In genomic region chr3:48543271-48543866, GRCh38 we compare ENCODE assay signal across 13 cellular contexts. TPM values are rescaled to one million over a fixed set of nuclear protein-coding genes. Genes with fewer than 3 reads are reported as not detected.
DNase-seq lines count a peak whose midpoint lies in the region; ATAC-seq and TF ChIP-seq lines count a peak whose summit lies in the region.
"Had no signal": no experiment of that assay in that cellular context is flagged by ENCODE, and none has a peak within 500 bp of the region (broad histone marks: within the 10 kb centered on the region; RNA-seq: fewer than 3 reads in every experiment).

No MANE protein-coding gene starts in this region.

- H3K4me3 ChIP-seq in right cardiac atrium (ENCODE audit: low read length) (no peak overlapping the region), skeletal muscle tissue (ENCODE audit: low read length in 3 of 3) (peak overlapping the region in 1 of 3 donors; percentile 41), colonic mucosa (no peak overlapping the region)

- CTCF ChIA-PET in RWPE1 (lab: Yijun Ruan, JAX), result interaction anchor here (0.8 kb wide), 1 partner anchor 199 kb away, joined by 4 read pairs; no protein-coding TSS in a partner anchor

- TF ChIP-seq CTCF in RWPE1 (conservative IDR thresholded peaks at IDR 0.05; ENCODE audit: low read depth) (no peak), colonic mucosa (IDR thresholded peaks at IDR 0.05) (no peak)

- no peaks in the 10 kb centered on the region for H3K9me3 ChIP-seq in right cardiac atrium (ENCODE audit: control insufficient read depth, low read length)
- H3K9me3 ChIP-seq in skeletal muscle tissue (ENCODE audit: control insufficient read depth in 3 of 3, low read length in 3 of 3), result no peaks in the 10 kb centered on the region
- no peaks in the 10 kb centered on the region for H3K9me3 ChIP-seq in colonic mucosa

- H3K27ac ChIP-seq in RWPE1 (peak overlapping the region; percentile 57), right cardiac atrium (ENCODE audit: low read length) (no peak overlapping the region), skeletal muscle tissue (ENCODE audit: low read depth, low read length) (peak overlapping the region; percentile 58), colonic mucosa (no peak overlapping the region)

- DNase-seq in GM03348 (ENCODE audit: low spot score), result peak; percentile 46
- DNase-seq in RWPE1 (ENCODE audit: low spot score), result no peak
- DNase-seq in right cardiac atrium, result peak in 2 of 3 donors; percentile 67 to 71
- DNase-seq in H4 (ENCODE audit: low spot score), result no peak
- DNase-seq in NCI-H2196 treated with DMSO at 0.1 percent for 48 hours (lab: John Stamatoyannopoulos, UW; ENCODE audit: unreplicated experiment), result no peak
- no peak for DNase-seq in NCI-H748 (lab: John Stamatoyannopoulos, UW; ENCODE audit: unreplicated experiment)
- no peak for DNase-seq in colonic mucosa
- DNase-seq: activated CD4-positive, alpha-beta T cell treated with anti-CD3 and anti-CD28 coated beads for 4 hours; activated T-cell treated with anti-CD3 and anti-CD28 coated beads, Interleukin-2, amount 50 U/mL, for 4 hours; naive thymus-derived CD8-positive, alpha-beta T cell; NCI-H1436 treated with DMSO at 0.1 percent for 48 hours had no signal

- 40% methylated on average over 9 of the region's 9 CpGs for WGBS in right cardiac atrium

- intact Hi-C loops in right cardiac atrium (cut with DNase I) (loop anchor here in 3 of 4 donors (10.0 kb wide), 1 partner anchor 269 kb away; no protein-coding TSS in a partner anchor), colonic mucosa (cut with DNase I) (loop anchor here (10.0 kb wide), 1 partner anchor 269 kb away; no protein-coding TSS in a partner anchor)

- H3K27me3 ChIP-seq in right cardiac atrium (ENCODE audit: control insufficient read depth, insufficient read depth), result no peaks in the 10 kb centered on the region
- no peaks in the 10 kb centered on the region for H3K27me3 ChIP-seq in skeletal muscle tissue (ENCODE audit: control insufficient read depth in 3 of 3, insufficient read depth in 3 of 3, low read length in 3 of 3)
- H3K27me3 ChIP-seq in colonic mucosa, result no peaks in the 10 kb centered on the region

- H3K36me3 ChIP-seq in skeletal muscle tissue (ENCODE audit: control insufficient read depth in 3 of 3, insufficient read depth in 3 of 3, low read length in 3 of 3), result peaks cover 9 to 17% (median 11%) of the 10 kb centered on the region in 3 donors
- H3K36me3 ChIP-seq in colonic mucosa, result no peaks in the 10 kb centered on the region

- H3K4me1 ChIP-seq in right cardiac atrium (ENCODE audit: control insufficient read depth, insufficient read depth, low read length) (peaks cover 4% of the 10 kb centered on the region), skeletal muscle tissue (ENCODE audit: control insufficient read depth in 3 of 3, insufficient read depth in 3 of 3, low read length in 3 of 3) (peaks cover 11 to 13% (median 12%) of the 10 kb centered on the region in 3 donors), colonic mucosa (no peaks in the 10 kb centered on the region)

- POLR2A ChIA-PET in RWPE1 (lab: Yijun Ruan, JAX; ENCODE audit: low non-redundant PET), result no interaction called here

- H3K9ac ChIP-seq in skeletal muscle tissue (ENCODE audit: low read depth in 1 of 3, low read length in 3 of 3), result no peak overlapping the region
- H3K9ac ChIP-seq in colonic mucosa (ENCODE audit: low read depth in 2 of 2, low read length in 2 of 2), result no peak overlapping the region

- peak; percentile 53 to 72 for ATAC-seq in right cardiac atrium
- ATAC-seq: activated T-cell treated with anti-CD3 and anti-CD28 coated beads, Interleukin-2, amount 50 U/mL, for 4 hours; naive thymus-derived CD8-positive, alpha-beta T cell had no signal

RNA-seq across cellular contexts. Expression of gene PFKFB4, which starts 13.2 kb away (rescaled TPM):
- total RNA-seq in right cardiac atrium, result 1 to 10 TPM; 1.9 to 2.7 (median 2.1) TPM
- polyA plus RNA-seq in right cardiac atrium, result 0.75 TPM
- 8.4 TPM for total RNA-seq in skeletal muscle tissue
- total RNA-seq in H4 (2014; rRNA removed; shearing (Covaris generic)), result 4.8 and 5.2 TPM in 2 replicates
- total RNA-seq in colonic mucosa, result 10 to 100 TPM in 1 of 2 donors, 1 to 10 TPM in 1; 8.1 to 51.0 TPM

RNA-seq across cellular contexts. Expression of gene UCN2, which starts 20.2 kb away (rescaled TPM):
- total RNA-seq in right cardiac atrium (not detected), skeletal muscle tissue (not detected), colonic mucosa (not detected)
- 0.16 TPM for polyA plus RNA-seq in right cardiac atrium
- total RNA-seq in H4 (2014; rRNA removed; shearing (Covaris generic)), result 0.29 and 0.56 TPM in 2 replicates
- total RNA-seq: subcutaneous adipose tissue had no signal
- polyA plus RNA-seq: naive thymus-derived CD8-positive, alpha-beta T cell had no signal

RNA-seq across cellular contexts. Expression of gene SHISA5, which starts 39.4 kb away (rescaled TPM):
- 10 to 100 TPM; 72.9 to 93.1 (median 76.2) TPM for total RNA-seq in right cardiac atrium
- 57.0 TPM for polyA plus RNA-seq in right cardiac atrium
- 32.4 TPM for total RNA-seq in skeletal muscle tissue
- 100 and 108 TPM in 2 replicates for total RNA-seq in H4 (2014; rRNA removed; shearing (Covaris generic))
- total RNA-seq in colonic mucosa, result 100 to 1,000 TPM; 115 to 123 TPM

RNA-seq across cellular contexts. Expression of gene COL7A1, which starts 51.8 kb away (rescaled TPM):
- total RNA-seq in right cardiac atrium (10 to 100 TPM in 2 of 4 donors, 1 to 10 TPM in 2; 4.8 to 20.4 (median 10.6) TPM), skeletal muscle tissue (2.1 TPM), colonic mucosa (1 to 10 TPM; 3.8 to 5.1 TPM)
- polyA plus RNA-seq in right cardiac atrium, result 8.7 TPM
- 6.8 and 7.0 TPM in 2 replicates for total RNA-seq in H4 (2014; rRNA removed; shearing (Covaris generic))

Comparison
In these comparisons a context has a peak if more than half of its experiments do, and no peak if none do; other contexts are left out.
1. DNase-seq: peak in GM03348 (single experiment) and right cardiac atrium (2 of 3); none in RWPE1 (single experiment), H4 (single experiment), NCI-H2196 treated with DMSO at 0.1 percent for 48 hours (single experiment), NCI-H748 (single experiment) and colonic mucosa (single experiment).
2. H3K27ac ChIP-seq: peak in RWPE1 (single experiment) and skeletal muscle tissue (single experiment); none in right cardiac atrium (single experiment) and colonic mucosa (single experiment).